ENCODE assay signal across 24 cellular contexts in genomic region chr2:23387849-23388248, GRCh38. TPM values are rescaled to one million over a fixed set of nuclear protein-coding genes. Genes with fewer than 3 reads are reported as not detected.
DNase-seq lines count a peak whose midpoint lies in the region; ATAC-seq and TF ChIP-seq lines count a peak whose summit lies in the region.
"Had no signal": no experiment of that assay in that cellular context is flagged by ENCODE, and none has a peak within 500 bp of the region (broad histone marks: within the 10 kb centered on the region; RNA-seq: fewer than 3 reads in every experiment).

No MANE protein-coding gene starts in this region.

- intact Hi-C loops in CD8-positive, alpha-beta T cell (cut with DNase I, micrococcal nuclease), result no loop called here

- H3K9me3 ChIP-seq in CD8-positive, alpha-beta T cell (ENCODE audit: low read length), result no peaks in the 10 kb centered on the region
- no peaks in the 10 kb centered on the region for H3K9me3 ChIP-seq in Loucy (ENCODE audit: insufficient read depth, low read depth, low read length)
- H3K9me3 ChIP-seq in GM23248 (ENCODE audit: low read depth), result no peaks in the 10 kb centered on the region
- H3K9me3 ChIP-seq: body of pancreas, gastroesophageal sphincter, neutrophil, testis, vagina had no signal

- peaks cover 18% of the 10 kb centered on the region for H3K4me1 Mint-ChIP-seq in CD8-positive, alpha-beta T cell (ENCODE audit: low read depth)
- H3K4me1 Mint-ChIP-seq in brain (peaks cover 46% of the 10 kb centered on the region), nephron (peaks cover 29% of the 10 kb centered on the region)

- 94 to 98% methylated on average over 3 of the region's 3 CpGs for WGBS in GM23248 (ENCODE audit: low coverage in 1 of 2, low lambda C conversion rate in 2 of 2, missing lambda C conversion rate in 2 of 2), 2 experiments

- no peaks in the 10 kb centered on the region for H3K9me2 ChIP-seq in Loucy (replicated peaks; ENCODE audit: low read depth, low read length)
- no peaks in the 10 kb centered on the region for H3K9me2 ChIP-seq in GM23248 (ENCODE audit: insufficient read depth)

- H3K36me3 ChIP-seq in CD8-positive, alpha-beta T cell (ENCODE audit: insufficient read depth, low read length), result no peaks in the 10 kb centered on the region
- H3K36me3 ChIP-seq in Loucy (ENCODE audit: insufficient read depth, low read length), result no peaks in the 10 kb centered on the region
- H3K36me3 ChIP-seq in GM23248 (ENCODE audit: low read depth), result no peaks in the 10 kb centered on the region
- H3K36me3 ChIP-seq: neutrophil, vagina had no signal

- no peaks in the 10 kb centered on the region for H3K79me2 ChIP-seq in Loucy (ENCODE audit: insufficient read depth, low read length)
- peaks cover 55% of the 10 kb centered on the region for H3K79me2 ChIP-seq in GM23248 (ENCODE audit: insufficient read depth)

- H3F3A ChIP-seq in Loucy (ENCODE audit: low read depth) (no peaks in the 10 kb centered on the region), GM23248 (ENCODE audit: insufficient read depth) (no peaks in the 10 kb centered on the region)

- H3K27ac ChIP-seq in CD8-positive, alpha-beta T cell (ENCODE audit: low read depth, low read length), result no peak overlapping the region
- H3K27ac ChIP-seq in GM23248, result no peak overlapping the region
- H3K27ac ChIP-seq: body of pancreas, neutrophil, testis had no signal

- no peak overlapping the region for H3K4me3 ChIP-seq in CD8-positive, alpha-beta T cell (ENCODE audit: low read depth, low read length)
- H3K4me3 ChIP-seq in Loucy (ENCODE audit: low read length, poor library complexity, severe bottlenecking) (no peak overlapping the region), GM23248 (no peak overlapping the region)
- H3K4me3 ChIP-seq: body of pancreas had no signal

- H3K27me3 Mint-ChIP-seq in CD8-positive, alpha-beta T cell (ENCODE audit: low read depth), result peaks cover 60% of the 10 kb centered on the region
- peaks cover 46% of the 10 kb centered on the region for H3K27me3 Mint-ChIP-seq in brain
- H3K27me3 Mint-ChIP-seq in nephron (ENCODE audit: low read depth), result peaks cover 65% of the 10 kb centered on the region

- H3K9me3 Mint-ChIP-seq in CD8-positive, alpha-beta T cell, result no peaks in the 10 kb centered on the region
- H3K9me3 Mint-ChIP-seq in brain (no peaks in the 10 kb centered on the region), nephron (no peaks in the 10 kb centered on the region)
- H3K9me3 Mint-ChIP-seq: activated CD4-positive, alpha-beta T cell treated with anti-CD3 and anti-CD28 coated beads, Interleukin-2, amount 10 ng/mL, durations not matched to agents 24 days and 14 days; activated naive CD8-positive, alpha-beta T cell treated with anti-CD3 and anti-CD28 coated beads, Interleukin-2, amount 50 U/mL, for 24 hours; activated T-helper 2 cell treated with anti-CD3 and anti-CD28 coated beads, Interferon-gamma antibody, Interleukin-2, Interleukin-4, amounts not matched to agents 10 μg/mL and 5 μg/mL and 100 μg/mL, durations not matched to agents 14 hours and 24 hours and 36 hours; effector memory CD8-positive, alpha-beta T cell; stimulated activated memory B cell treated with anti-CD40 and anti-IgM and Interleukin-4, amounts not matched to agents 10 μg/mL and 1 μg/mL and 100 μg/mL, for 72 hours; T-helper 1 cell treated with Interleukin-12 subunit alpha and Interleukin-12 subunit beta and Interleukin-4 antibody, amounts not matched to agents 30 μg/mL and 1 μg/mL, for 36 hours had no signal

- H3K4me1 ChIP-seq in CD8-positive, alpha-beta T cell (ENCODE audit: insufficient read depth, low read length), result peaks cover 10% of the 10 kb centered on the region
- peaks cover 13% of the 10 kb centered on the region for H3K4me1 ChIP-seq in Loucy (ENCODE audit: insufficient read depth, low read length, poor library complexity, severe bottlenecking)
- H3K4me1 ChIP-seq in GM23248 (ENCODE audit: insufficient read depth), result no peaks in the 10 kb centered on the region
- H3K4me1 ChIP-seq: testis had no signal

- DNase-seq in CD8-positive, alpha-beta T cell, result no peak
- DNase-seq in epidermal melanocyte (ENCODE audit: insufficient read length, low spot score), result no peak
- no peak for DNase-seq in GM23248
- DNase-seq: activated CD4-positive, alpha-beta T cell treated with anti-CD3 and anti-CD28 coated beads, Interleukin-2, amount 10 ng/mL, durations not matched to agents 24 days and 14 days; activated naive CD8-positive, alpha-beta T cell treated with anti-CD3 and anti-CD28 coated beads, Interleukin-2, amount 50 U/mL, for 24 hours; body of pancreas; CD4-positive, alpha-beta memory T cell; effector memory CD8-positive, alpha-beta T cell; GF-D8; H9; NCI-H2029 treated with DMSO at 0.1 percent for 48 hours; NK-92 treated with Interleukin-12 subunit alpha and Interleukin-12 subunit beta, amount 100 ng/mL, for 24 hours; small intestine; testis had no signal

- H3K9ac ChIP-seq in Loucy (ENCODE audit: low read depth, low read length, poor library complexity, severe bottlenecking), result no peak overlapping the region
- no peak overlapping the region for H3K9ac ChIP-seq in GM23248

- in situ Hi-C loops in GM23248 (cut with MboI), result loop anchor here (25.0 kb wide), 1 partner anchor 374 kb away; no protein-coding TSS in a partner anchor

- peaks cover 3% of the 10 kb centered on the region for H3K36me3 Mint-ChIP-seq in CD8-positive, alpha-beta T cell
- peaks cover 9% of the 10 kb centered on the region for H3K36me3 Mint-ChIP-seq in brain
- no peaks in the 10 kb centered on the region for H3K36me3 Mint-ChIP-seq in nephron (ENCODE audit: low read depth)
- H3K36me3 Mint-ChIP-seq: CD4-positive, alpha-beta memory T cell; stimulated activated memory B cell treated with anti-CD40 and anti-IgM and Interleukin-4, amounts not matched to agents 10 μg/mL and 1 μg/mL and 100 μg/mL, for 72 hours had no signal

- peaks cover 12% of the 10 kb centered on the region for H3K27me3 ChIP-seq in CD8-positive, alpha-beta T cell (ENCODE audit: insufficient read depth, low read length)
- H3K27me3 ChIP-seq in Loucy (ENCODE audit: insufficient read depth, low read length, poor library complexity, severe bottlenecking), result no peaks in the 10 kb centered on the region
- H3K27me3 ChIP-seq in GM23248 (replicated peaks; ENCODE audit: insufficient read depth), result no peaks in the 10 kb centered on the region
- H3K27me3 ChIP-seq: gastroesophageal sphincter, testis, vagina had no signal

- no peak overlapping the region for H3K27ac Mint-ChIP-seq in CD8-positive, alpha-beta T cell
- H3K27ac Mint-ChIP-seq in brain (peak overlapping the region in 3 of 5 experiments; percentile 6 to 80 (median 62)), nephron (peak overlapping the region in 2 of 3 experiments; percentile 26 to 63)
- H3K27ac Mint-ChIP-seq: activated CD4-positive, alpha-beta T cell treated with anti-CD3 and anti-CD28 coated beads, Interleukin-2, amount 10 ng/mL, durations not matched to agents 24 days and 14 days; activated naive CD8-positive, alpha-beta T cell treated with anti-CD3 and anti-CD28 coated beads, Interleukin-2, amount 50 U/mL, for 24 hours; activated T-helper 2 cell treated with anti-CD3 and anti-CD28 coated beads, Interferon-gamma antibody, Interleukin-2, Interleukin-4, amounts not matched to agents 10 μg/mL and 5 μg/mL and 100 μg/mL, durations not matched to agents 14 hours and 24 hours and 36 hours; CD4-positive, alpha-beta memory T cell; effector memory CD8-positive, alpha-beta T cell; H9; stimulated activated memory B cell treated with anti-CD40 and anti-IgM and Interleukin-4, amounts not matched to agents 10 μg/mL and 1 μg/mL and 100 μg/mL, for 72 hours; T-helper 1 cell treated with Interleukin-12 subunit alpha and Interleukin-12 subunit beta and Interleukin-4 antibody, amounts not matched to agents 30 μg/mL and 1 μg/mL, for 36 hours had no signal

- H4K20me1 ChIP-seq in Loucy (ENCODE audit: insufficient read depth, low read length, poor library complexity, severe bottlenecking), result no peaks in the 10 kb centered on the region
- 0 out of 2 replicates have a peak, but pooled peaks cover 4% of the 10 kb centered on the region for H4K20me1 ChIP-seq in GM23248 (ENCODE audit: insufficient read depth)

- peak overlapping the region; percentile 8 for H3K4me3 Mint-ChIP-seq in CD8-positive, alpha-beta T cell
- H3K4me3 Mint-ChIP-seq in brain (peak overlapping the region; percentile 89 to 97 (median 95)), nephron (peak overlapping the region; percentile 78 to 94 (median 90))

- peak overlapping the region; percentile 58 for H3K4me2 ChIP-seq in Loucy (ENCODE audit: low read depth, low read length, poor library complexity, severe bottlenecking)
- H3K4me2 ChIP-seq in GM23248 (ENCODE audit: unreplicated experiment), result no peak overlapping the region

- ATAC-seq in CD8-positive, alpha-beta T cell, result no peak
- no peak for ATAC-seq in HG03342 (IDR thresholded peaks at IDR 0.05; ENCODE audit: unreplicated experiment)
- ATAC-seq: activated naive CD8-positive, alpha-beta T cell treated with anti-CD3 and anti-CD28 coated beads, Interleukin-2, amount 50 U/mL, for 24 hours; body of pancreas; effector memory CD8-positive, alpha-beta T cell; gastroesophageal sphincter; stimulated activated memory B cell treated with anti-CD40 and anti-IgM and Interleukin-4, amounts not matched to agents 10 μg/mL and 1 μg/mL and 100 μg/mL, for 72 hours had no signal

- no peak for TF ChIP-seq CTCF in CD8-positive, alpha-beta T cell (IDR thresholded peaks at IDR 0.05)
- TF ChIP-seq CTCF in Loucy (conservative IDR thresholded peaks at IDR 0.05; ENCODE audit: low read length) (no peak), brain (conservative IDR thresholded peaks at IDR 0.05) (no peak), nephron (IDR thresholded peaks at IDR 0.05; ENCODE audit: unreplicated experiment in 3 of 3) (no peak)

- H2AFZ ChIP-seq in Loucy (ENCODE audit: low read length), result no peak overlapping the region
- no peak overlapping the region for H2AFZ ChIP-seq in GM23248

- POLR2A ChIA-PET in CD8-positive, alpha-beta T cell (lab: Charles Lee), result no interaction called here

- CTCF ChIA-PET in CD8-positive, alpha-beta T cell (lab: Charles Lee), result no interaction called here

RNA-seq across cellular contexts. Expression of gene KLHL29, which starts 2.9 kb away (rescaled TPM):
- under 1 TPM; 0.67 to 0.81 TPM for total RNA-seq in CD8-positive, alpha-beta T cell
- polyA plus RNA-seq in brain (ENCODE audit: insufficient read depth, low read depth, low replicate concordance) (10.8 TPM), GM23248 (2016; fragmentation: Nextera tagmentation; extraction: Ambion mirVana) (1.7 and 1.9 TPM in 2 replicates)
- total RNA-seq in GM23248 (2014; rRNA removed; shearing (Covaris generic)), result 4.7 and 6.4 TPM in 2 replicates

Comparison
In these comparisons a context has a peak if more than half of its experiments do, and no peak if none do; other contexts are left out.
1. H3K4me3 Mint-ChIP-seq: peak in every context shown above with its lines; median percentile 95 in brain; 90 in nephron; 8 in CD8-positive, alpha-beta T cell.